9 cellular contexts compared by ENCODE assay signal in genomic region chr16:69917739-69918138, GRCh38. TPM values are rescaled to one million over a fixed set of nuclear protein-coding genes. Genes with fewer than 3 reads are reported as not detected.
DNase-seq lines count a peak whose midpoint lies in the region; ATAC-seq, FAIRE-seq and TF ChIP-seq lines count a peak whose summit lies in the region.
"Had no signal": no experiment of that assay in that cellular context is flagged by ENCODE, and none has a peak within 500 bp of the region (broad histone marks: within the 10 kb centered on the region; RNA-seq: fewer than 3 reads in every experiment).

No MANE protein-coding gene starts in this region.

- no peak for TF ChIP-seq EP300 in gastroesophageal sphincter (IDR thresholded peaks at IDR 0.05)

- peak; percentile 87 for DNase-seq in Caki2 (ENCODE audit: low read depth)
- no peak for DNase-seq in T-helper 17 cell
- peak in 5 of 6 donors; percentile 27 to 80 (median 65) for DNase-seq in pancreas
- DNase-seq in activated CD4-positive, alpha-beta T cell treated with anti-CD3 and anti-CD28 coated beads, Interleukin-2, amount 50 U/mL, for 48 hours, result no peak
- no peak for DNase-seq in globus pallidus (ENCODE audit: low spot score)
- no peak for DNase-seq in putamen (ENCODE audit: low spot score)
- DNase-seq in DMS153 (lab: John Stamatoyannopoulos, UW), result no peak

- peaks cover 10% of the 10 kb centered on the region for H3K36me3 Mint-ChIP-seq in T-helper 17 cell (ENCODE audit: low read depth)

- TF ChIP-seq POLR2A in gastroesophageal sphincter (IDR thresholded peaks at IDR 0.05), result no peak

- WGBS in gastroesophageal sphincter (ENCODE audit: low coverage in 1 of 2), 2 donors, result 47 to 55% methylated on average over 5 to 11 of the region's 20 CpGs
- WGBS in pancreas, 2 donors, result 58 to 63% methylated on average over 20 of the region's 20 CpGs

- no peaks in the 10 kb centered on the region for H3K27me3 Mint-ChIP-seq in T-helper 17 cell

- H3K27me3 ChIP-seq in gastroesophageal sphincter, result no peaks in the 10 kb centered on the region
- H3K27me3 ChIP-seq in pancreas, result no peaks in the 10 kb centered on the region

- intact Hi-C loops in pancreas (cut with DNase I), result no loop called here

- H3K4me1 Mint-ChIP-seq in T-helper 17 cell, result peaks cover 3% of the 10 kb centered on the region

- no peak overlapping the region for H3K4me3 Mint-ChIP-seq in T-helper 17 cell

- no peaks in the 10 kb centered on the region for H3K4me1 ChIP-seq in gastroesophageal sphincter
- no peaks in the 10 kb centered on the region for H3K4me1 ChIP-seq in pancreas

- H3K4me3 ChIP-seq in gastroesophageal sphincter (no peak overlapping the region), pancreas (no peak overlapping the region)
- H3K4me3 ChIP-seq: SK-N-MC had no signal

- peak overlapping the region in 3 of 4 donors; percentile 7 to 66 (median 59) for H3K27ac ChIP-seq in gastroesophageal sphincter
- peak overlapping the region; percentile 44 to 69 (median 56) for H3K27ac ChIP-seq in pancreas
- H3K27ac ChIP-seq: SK-N-MC had no signal

- H3K9me3 ChIP-seq in T-helper 17 cell (ENCODE audit: control insufficient read depth, low read length, poor library complexity, severe bottlenecking) (no peaks in the 10 kb centered on the region), gastroesophageal sphincter (no peaks in the 10 kb centered on the region), pancreas (no peaks in the 10 kb centered on the region)

- in situ Hi-C loops in Caki2 (cut with HindIII; ENCODE audit: low pct_unique_long_range_greater_than_20kb, low sequenced_read_pairs), result no loop called here

- no peak for FAIRE-seq in pancreas (lab: Jason Lieb, UNC)

- H3K36me3 ChIP-seq in gastroesophageal sphincter (peaks cover 0 to 13% of the 10 kb centered on the region in 2 donors), pancreas (no peaks in the 10 kb centered on the region)

- H3K27ac Mint-ChIP-seq in T-helper 17 cell, result peak overlapping the region; percentile 32

- TF ChIP-seq CTCF in gastroesophageal sphincter (IDR thresholded peaks at IDR 0.05), result no peak
- no peak for TF ChIP-seq CTCF in pancreas (IDR thresholded peaks at IDR 0.05)

- no peak for ATAC-seq in T-helper 17 cell
- ATAC-seq in gastroesophageal sphincter, result peak; percentile 91
- ATAC-seq in pancreas, result peak; percentile 83 to 93 (median 90)

RNA-seq across cellular contexts. Expression of gene CLEC18A, which starts 33.4 kb away (rescaled TPM):
- total RNA-seq in Caki2 (2014; rRNA removed; shearing (Covaris generic); ENCODE audit: low replicate concordance), result not detected in 2 replicates
- total RNA-seq in T-helper 17 cell (1 to 10 TPM; 1.8 to 2.1 TPM), gastroesophageal sphincter (1 to 10 TPM in 1 of 4 donors, under 1 TPM in 2, not detected in 1; 0.27 to 1.9 (median 0.31) TPM), pancreas (1 to 10 TPM in 1 of 6 donors, under 1 TPM in 5; 0.28 to 1.6 (median 0.35) TPM)
- polyA plus RNA-seq in pancreas, result 1 to 10 TPM; 2.2 to 5.5 TPM

Comparison
In these comparisons a context has a peak if more than half of its experiments do, and no peak if none do; other contexts are left out.
1. DNase-seq: peak in Caki2 (single experiment) and pancreas (5 of 6); none in T-helper 17 cell (0 of 3), activated CD4-positive, alpha-beta T cell treated with anti-CD3 and anti-CD28 coated beads, Interleukin-2, amount 50 U/mL, for 48 hours (0 of 2), globus pallidus (single experiment), putamen (single experiment) and DMS153 (single experiment).